In the genomic region with DNA sequence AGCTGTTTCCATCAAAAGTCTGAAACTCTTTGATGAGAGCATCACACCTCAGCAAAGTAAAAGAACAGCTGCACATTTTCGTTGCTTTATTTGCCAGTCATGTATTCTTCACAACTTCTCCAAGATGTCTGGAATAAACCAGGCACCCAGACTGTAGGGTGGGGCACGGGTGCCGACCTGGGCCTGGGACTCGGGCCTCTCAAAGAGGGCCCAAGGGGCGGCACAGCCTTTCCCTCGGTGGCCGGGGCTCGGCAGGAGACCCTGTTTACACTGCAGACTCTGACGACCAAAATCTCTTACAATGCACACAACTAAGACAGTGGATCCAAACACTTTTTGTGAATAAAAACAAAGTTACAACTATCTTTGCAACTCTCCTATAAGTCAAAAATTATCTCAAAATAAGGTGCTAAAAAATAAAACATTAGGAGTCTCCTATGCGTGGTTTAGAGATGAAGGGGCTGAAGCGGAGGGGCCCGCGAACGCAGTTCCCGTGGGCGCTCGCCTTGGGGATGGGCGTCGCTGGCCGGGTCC, we compare ENCODE assay signal across 8 cellular contexts. TPM values are rescaled to one million over a fixed set of nuclear protein-coding genes. Genes with fewer than 3 reads are reported as not detected.
A peak's percentile ranks its signal among the peaks of the same experiment; 100 is the strongest.
DNase-seq lines count a peak whose midpoint lies in the region; ATAC-seq and TF ChIP-seq lines count a peak whose summit lies in the region.

No MANE protein-coding gene starts in this region.

- H2BK15ac ChIP-seq in H9 (ENCODE audit: low read depth, low read length), result no peak overlapping the region

- H2BK5ac ChIP-seq in H9 (ENCODE audit: insufficient read length, low read length), result no peak overlapping the region

- H3K36me3 Mint-ChIP-seq in H9 (ENCODE audit: insufficient read depth in 1 of 3, low read depth in 3 of 3) (peaks cover 56 to 68% (median 68%) of the 10 kb centered on the region in 3 experiments), T-helper 17 cell (ENCODE audit: low read depth) (peaks cover 2% of the 10 kb centered on the region)

- no peak overlapping the region for H4K8ac ChIP-seq in H9 (replicated peaks; ENCODE audit: insufficient read length, low read depth, low read length)

- H3K79me2 ChIP-seq in H9 (ENCODE audit: insufficient read depth, low read length), result peaks cover 21% of the 10 kb centered on the region

- peak overlapping the region; percentile 23 for H3K9ac ChIP-seq in H9 (ENCODE audit: extremely low read depth, insufficient read length, low read length)
- peak overlapping the region; percentile 89 for H3K9ac ChIP-seq in rectal smooth muscle tissue (ENCODE audit: low read length)

- no peak overlapping the region for H3K18ac ChIP-seq in H9 (ENCODE audit: insufficient read length, low read depth, low read length)

- TF ChIP-seq CTCF in H9 (conservative IDR thresholded peaks at IDR 0.05) (no peak), foreskin fibroblast (IDR thresholded peaks at IDR 0.05; ENCODE audit: low read depth, low read length) (no peak)

- WGBS in H9 (ENCODE audit: extremely low coverage, insufficient read length, low lambda C conversion rate), result no CpG with 5 or more reads among the region's 20 CpGs

- no peak overlapping the region for H2AFZ ChIP-seq in H9 (ENCODE audit: low read length)

- H3K4me1 Mint-ChIP-seq in H9 (peaks cover 20 to 23% of the 10 kb centered on the region in 2 experiments), T-helper 17 cell (peaks cover 39% of the 10 kb centered on the region)

- peak overlapping the region; percentile 45 for H3K4me2 ChIP-seq in H9 (ENCODE audit: insufficient read depth, insufficient read length, low read length)

- H3K56ac ChIP-seq in H9 (ENCODE audit: insufficient read length, low read depth, low read length), result no peak overlapping the region

- H2AK5ac ChIP-seq in H9 (ENCODE audit: insufficient read length, low read length), result no peak overlapping the region

- no peak for ATAC-seq in T-helper 17 cell

- H3K36me3 ChIP-seq in rectal smooth muscle tissue (ENCODE audit: control insufficient read depth, insufficient read depth, low read length), result no peaks in the 10 kb centered on the region

- no peaks in the 10 kb centered on the region for H3K23me2 ChIP-seq in H9 (ENCODE audit: insufficient read length, low read depth, low read length, poor library complexity, severe bottlenecking)

- H3K4me3 Mint-ChIP-seq in H9 (peak overlapping the region; percentile 73 to 88), T-helper 17 cell (peak overlapping the region; percentile 90)

- H3K27ac ChIP-seq in H9 (ENCODE audit: insufficient read length, low read depth, low read length), result no peak overlapping the region
- peak overlapping the region; percentile 70 for H3K27ac ChIP-seq in rectal smooth muscle tissue (ENCODE audit: low read depth, low read length)

- H3K4me3 ChIP-seq in foreskin fibroblast (ENCODE audit: low read depth in 1 of 2, low read length in 2 of 2), result peak overlapping the region; percentile 77 to 96
- peak overlapping the region; percentile 88 for H3K4me3 ChIP-seq in rectal smooth muscle tissue (ENCODE audit: low read length)

- H3K9me3 ChIP-seq in H9 (ENCODE audit: control insufficient read depth, low read depth, low read length), result peaks cover 7% of the 10 kb centered on the region
- no peaks in the 10 kb centered on the region for H3K9me3 ChIP-seq in T-helper 17 cell (ENCODE audit: control insufficient read depth, low read length, poor library complexity, severe bottlenecking)

- peaks cover 3% of the 10 kb centered on the region for H4K20me1 ChIP-seq in H9 (ENCODE audit: control insufficient read depth, insufficient read depth, insufficient read length)

- no peak overlapping the region; the same call in 1 of the 2 replicates for H3K14ac ChIP-seq in H9 (ENCODE audit: insufficient read depth, low read length)

- no peak overlapping the region for H2BK20ac ChIP-seq in H9 (ENCODE audit: low read depth, low read length, poor library complexity, severe bottlenecking)

- H3K4ac ChIP-seq in H9 (ENCODE audit: low read depth, low read length), result no peak overlapping the region

- H2BK120ac ChIP-seq in H9 (ENCODE audit: low read depth, low read length, poor library complexity, severe bottlenecking), result no peak overlapping the region

- H4K91ac ChIP-seq in H9 (ENCODE audit: insufficient read length, low read depth, low read length), result no peak overlapping the region

- DNase-seq in H9, result no peak
- no peak for DNase-seq in T-helper 17 cell
- no peak for DNase-seq in foreskin fibroblast
- no peak for DNase-seq in HK-2 (ENCODE audit: unreplicated experiment)
- DNase-seq in AG08395 (ENCODE audit: low spot score), result no peak
- no peak for DNase-seq in effector CD8-positive, alpha-beta T cell (lab: John Stamatoyannopoulos, UW)
- DNase-seq in NCI-H128 (lab: John Stamatoyannopoulos, UW; ENCODE audit: unreplicated experiment), result no peak

- no peak overlapping the region for H3T11ph ChIP-seq in H9 (ENCODE audit: low read length)

- peaks cover 47 to 49% of the 10 kb centered on the region in 2 experiments for H3K9me3 Mint-ChIP-seq in H9

- H3K79me1 ChIP-seq in H9 (ENCODE audit: insufficient read depth, low read depth, low read length, poor library complexity, severe bottlenecking), result peaks cover 8% of the 10 kb centered on the region

- H3K27me3 ChIP-seq in H9 (ENCODE audit: insufficient read depth, low read length) (no peaks in the 10 kb centered on the region), rectal smooth muscle tissue (ENCODE audit: control insufficient read depth, insufficient read depth, low read length) (no peaks in the 10 kb centered on the region)

- H4K5ac ChIP-seq in H9 (ENCODE audit: insufficient read length, low read depth, low read length), result no peak overlapping the region

- H3K23ac ChIP-seq in H9 (ENCODE audit: insufficient read length, low read depth, low read length), result no peak overlapping the region

- H3K27me3 Mint-ChIP-seq in H9 (ENCODE audit: low read depth), result peaks cover 12% of the 10 kb centered on the region
- H3K27me3 Mint-ChIP-seq in T-helper 17 cell, result no peaks in the 10 kb centered on the region

- H3K4me1 ChIP-seq in H9 (ENCODE audit: insufficient read depth, low read length) (no peaks in the 10 kb centered on the region), rectal smooth muscle tissue (ENCODE audit: control insufficient read depth, insufficient read depth, low read length) (peaks cover 9% of the 10 kb centered on the region)

- H2BK12ac ChIP-seq in H9 (ENCODE audit: insufficient read length, low read depth, low read length), result no peak overlapping the region

- H3K27ac Mint-ChIP-seq in H9 (no peak overlapping the region; a peak in 1 of 7 replicates), T-helper 17 cell (peak overlapping the region; percentile 80)

RNA-seq across cellular contexts. Expression of a gene that starts 0.7 kb away (rescaled TPM):
- total RNA-seq in H9 (2021) (68.7 and 69.2 TPM in 2 replicates), T-helper 17 cell (10 to 100 TPM; 31.1 to 36.8 TPM)

RNA-seq across cellular contexts. Expression of a gene that starts 43.6 kb away (rescaled TPM):
- 32.8 and 36.0 TPM in 2 replicates for total RNA-seq in H9 (2021)
- total RNA-seq in T-helper 17 cell, result 1 to 10 TPM; 2.6 to 3.1 TPM

RNA-seq across cellular contexts. Expression of a gene that starts 57.5 kb away (rescaled TPM):
- total RNA-seq in H9 (2021) (113 and 124 TPM in 2 replicates), T-helper 17 cell (100 to 1,000 TPM; 114 to 120 TPM)

RNA-seq across cellular contexts. Expression of a gene that starts 58.3 kb away (rescaled TPM):
- total RNA-seq in H9 (2021) (26.2 and 26.5 TPM in 2 replicates), T-helper 17 cell (10 to 100 TPM in 1 of 2 donors, 1 to 10 TPM in 1; 5.2 to 11.2 TPM)
